ENCODE assay signal across 1 cellular context in the genomic region with DNA sequence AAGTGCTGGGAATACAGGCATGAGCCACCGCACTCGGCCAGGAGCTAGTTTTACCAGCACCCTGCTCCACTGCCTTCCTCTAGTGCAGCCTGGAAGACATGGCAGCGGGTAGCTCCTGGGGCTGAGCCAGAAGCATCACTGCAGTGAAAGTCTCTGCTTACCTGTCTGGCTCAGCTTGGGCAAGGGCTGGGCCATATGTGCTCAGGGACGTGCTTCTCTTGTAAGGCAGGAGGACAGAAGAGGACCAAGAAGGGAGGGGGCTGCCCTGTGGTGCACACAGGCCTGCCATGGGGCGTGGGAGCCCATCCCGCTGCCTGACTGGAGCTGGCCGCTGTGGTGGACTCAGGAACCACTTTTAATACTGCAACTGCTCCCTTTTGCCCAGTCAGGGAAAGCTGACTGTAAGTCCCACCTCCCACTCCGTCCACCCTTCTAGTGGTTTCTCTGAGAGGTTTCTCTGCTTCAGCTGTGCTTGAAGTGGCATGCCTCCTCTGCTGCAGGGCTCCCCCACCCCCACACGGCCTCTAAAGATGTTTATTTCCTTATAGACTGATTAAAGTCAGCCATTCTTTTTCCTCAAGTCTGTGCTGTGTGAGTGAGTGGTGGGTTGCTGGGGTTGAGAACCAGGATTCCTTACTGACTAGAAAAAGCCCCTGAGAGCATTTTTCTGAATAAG.
TF ChIP-seq lines count a peak whose summit lies in the region.

No MANE protein-coding gene starts in this region.

TF ChIP-seq in GM12878, 131 proteins besides CTCF, POLR2A, EP300 and RAD21:
- TF ChIP-seq JUND (IDR thresholded peaks at IDR 0.05; ENCODE audit: low read depth, low read length) (no peak), ATF7 (IDR thresholded peaks at IDR 0.05; ENCODE audit: low read depth) (no peak), SP1 (IDR thresholded peaks at IDR 0.05; ENCODE audit: low read depth, low read length) (no peak), MYC (IDR thresholded peaks at IDR 0.05; ENCODE audit: insufficient read depth, insufficient read length, insufficient replicate concordance, low read length, severe bottlenecking) (no peak)
- TF ChIP-seq, protein P1, sequence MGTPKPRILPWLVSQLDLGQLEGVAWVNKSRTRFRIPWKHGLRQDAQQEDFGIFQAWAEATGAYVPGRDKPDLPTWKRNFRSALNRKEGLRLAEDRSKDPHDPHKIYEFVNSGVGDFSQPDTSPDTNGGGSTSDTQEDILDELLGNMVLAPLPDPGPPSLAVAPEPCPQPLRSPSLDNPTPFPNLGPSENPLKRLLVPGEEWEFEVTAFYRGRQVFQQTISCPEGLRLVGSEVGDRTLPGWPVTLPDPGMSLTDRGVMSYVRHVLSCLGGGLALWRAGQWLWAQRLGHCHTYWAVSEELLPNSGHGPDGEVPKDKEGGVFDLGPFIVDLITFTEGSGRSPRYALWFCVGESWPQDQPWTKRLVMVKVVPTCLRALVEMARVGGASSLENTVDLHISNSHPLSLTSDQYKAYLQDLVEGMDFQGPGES (IDR thresholded peaks at IDR 0.05): no peak
TF ChIP-seq in GM12878: peak in this region for 0.
